ENCODE assay signal across 10 cellular contexts in genomic region chr1:59044535-59045121, GRCh38.
DNase-seq lines count a peak whose midpoint lies in the region; ATAC-seq and TF ChIP-seq lines count a peak whose summit lies in the region.
"Had no signal": no experiment of that assay in that cellular context is flagged by ENCODE, and none has a peak within 500 bp of the region (broad histone marks: within the 10 kb centered on the region; RNA-seq: fewer than 3 reads in every experiment).

No MANE protein-coding gene starts in this region.

- H3K9ac ChIP-seq in SK-N-SH (no peak overlapping the region), Loucy (ENCODE audit: low read depth, low read length, poor library complexity, severe bottlenecking) (no peak overlapping the region)

- peaks cover 12% of the 10 kb centered on the region for H3F3A ChIP-seq in SK-N-SH (replicated peaks; ENCODE audit: insufficient read depth)
- no peaks in the 10 kb centered on the region for H3F3A ChIP-seq in Loucy (ENCODE audit: low read depth)

- no peaks in the 10 kb centered on the region for H3K36me3 Mint-ChIP-seq in dendritic cell treated with granulocyte-macrophage colony-stimulating factor and Interleukin-4, amounts not matched to agents 40 ng/mL and 50 ng/mL, for 4 days (ENCODE audit: low read depth)

- H3K27ac Mint-ChIP-seq in dendritic cell treated with granulocyte-macrophage colony-stimulating factor and Interleukin-4, amounts not matched to agents 40 ng/mL and 50 ng/mL, for 4 days: peak overlapping the region; percentile 29

- H4K20me1 ChIP-seq in SK-N-SH (ENCODE audit: insufficient read depth): no peaks in the 10 kb centered on the region
- no peaks in the 10 kb centered on the region for H4K20me1 ChIP-seq in Loucy (ENCODE audit: insufficient read depth, low read length, poor library complexity, severe bottlenecking)

- 86% methylated on average over 2 of the region's 2 CpGs for WGBS in SK-N-SH (ENCODE audit: low lambda C conversion rate)
- 93 to 97% (median 94%) methylated on average over 2 of the region's 2 CpGs for WGBS in psoas muscle, 3 donors

- no peak for ATAC-seq in SK-N-SH treated with all-trans-retinoic acid at 6 μM for 48 hours
- ATAC-seq in psoas muscle: no peak
- ATAC-seq in HG02763 (IDR thresholded peaks at IDR 0.05; ENCODE audit: unreplicated experiment): no peak
- no peak for ATAC-seq in HG03521 (IDR thresholded peaks at IDR 0.05; ENCODE audit: unreplicated experiment)

- TF ChIP-seq EP300 in SK-N-SH (IDR thresholded peaks at IDR 0.05; ENCODE audit: borderline replicate concordance in 1 of 2, low read depth in 1 of 2, low read length in 1 of 2): no peak

- H3K4me3 ChIP-seq in SK-N-SH (ENCODE audit: low read depth in 2 of 2, low read length in 1 of 2) (no peak overlapping the region), Loucy (ENCODE audit: low read length, poor library complexity, severe bottlenecking) (no peak overlapping the region), psoas muscle (no peak overlapping the region)
- H3K4me3 ChIP-seq: thyroid gland had no signal

- H3K27me3 ChIP-seq in SK-N-SH (ENCODE audit: insufficient read depth) (no peaks in the 10 kb centered on the region), Loucy (ENCODE audit: insufficient read depth, low read length, poor library complexity, severe bottlenecking) (no peaks in the 10 kb centered on the region), psoas muscle (ENCODE audit: insufficient read depth in 3 of 3, low read length in 2 of 3) (no peaks in the 10 kb centered on the region)
- H3K27me3 ChIP-seq: thyroid gland had no signal

- peaks cover 0 to 4% of the 10 kb centered on the region in 2 experiments for H3K36me3 ChIP-seq in SK-N-SH (replicated peaks in 1 of 2; ENCODE audit: control insufficient read depth in 1 of 2, insufficient read depth in 2 of 2, low read length in 1 of 2)
- no peaks in the 10 kb centered on the region for H3K36me3 ChIP-seq in Loucy (ENCODE audit: insufficient read depth, low read length)
- H3K36me3 ChIP-seq in psoas muscle (ENCODE audit: insufficient read depth in 1 of 2, low read depth in 1 of 2): no peaks in the 10 kb centered on the region
- H3K36me3 ChIP-seq: thyroid gland had no signal

- H2AFZ ChIP-seq in SK-N-SH (ENCODE audit: low read depth) (no peak overlapping the region), Loucy (ENCODE audit: low read length) (no peak overlapping the region)

- CTCF ChIA-PET in SK-N-SH (lab: Yijun Ruan, JAX): interaction anchor here (0.7 kb wide), 1 partner anchor 654 kb away, joined by 3 read pairs; no protein-coding TSS in a partner anchor

- POLR2A ChIA-PET in SK-N-SH (lab: Yijun Ruan, JAX): no interaction called here

- H3K79me2 ChIP-seq in SK-N-SH (ENCODE audit: insufficient read depth) (no peaks in the 10 kb centered on the region), Loucy (ENCODE audit: insufficient read depth, low read length) (no peaks in the 10 kb centered on the region)

- no peak for TF ChIP-seq RAD21 in SK-N-SH (IDR thresholded peaks at IDR 0.05; ENCODE audit: low read length)

- no peaks in the 10 kb centered on the region for H3K9me3 Mint-ChIP-seq in dendritic cell treated with granulocyte-macrophage colony-stimulating factor and Interleukin-4, amounts not matched to agents 40 ng/mL and 50 ng/mL, for 4 days

- peaks cover 46% of the 10 kb centered on the region for H3K4me1 Mint-ChIP-seq in dendritic cell treated with granulocyte-macrophage colony-stimulating factor and Interleukin-4, amounts not matched to agents 40 ng/mL and 50 ng/mL, for 4 days (ENCODE audit: low read depth)

- H3K27me3 Mint-ChIP-seq in dendritic cell treated with granulocyte-macrophage colony-stimulating factor and Interleukin-4, amounts not matched to agents 40 ng/mL and 50 ng/mL, for 4 days: peaks cover 6% of the 10 kb centered on the region

- no peak overlapping the region for H3K4me3 Mint-ChIP-seq in dendritic cell treated with granulocyte-macrophage colony-stimulating factor and Interleukin-4, amounts not matched to agents 40 ng/mL and 50 ng/mL, for 4 days

- TF ChIP-seq CTCF in SK-N-SH (IDR thresholded peaks at IDR 0.05) (no peak), Loucy (conservative IDR thresholded peaks at IDR 0.05; ENCODE audit: low read length) (no peak), psoas muscle (IDR thresholded peaks at IDR 0.05) (no peak)

- DNase-seq in SK-N-SH (no peak), psoas muscle (no peak), cerebellar nuclear complex (lab: John Stamatoyannopoulos, UW) (no peak)

- peaks cover 8 to 28% of the 10 kb centered on the region in 2 experiments for H3K4me1 ChIP-seq in SK-N-SH (ENCODE audit: control insufficient read depth in 1 of 2, insufficient read depth in 2 of 2, low read depth in 1 of 2, low read length in 1 of 2)
- H3K4me1 ChIP-seq in Loucy (ENCODE audit: insufficient read depth, low read length, poor library complexity, severe bottlenecking): peaks cover 18% of the 10 kb centered on the region
- H3K4me1 ChIP-seq in psoas muscle: peaks cover 23% of the 10 kb centered on the region

- H3K4me2 ChIP-seq in SK-N-SH (peak overlapping the region; percentile 61), Loucy (ENCODE audit: low read depth, low read length, poor library complexity, severe bottlenecking) (peak overlapping the region; percentile 23)

- H3K27ac ChIP-seq in SK-N-SH (ENCODE audit: low read depth in 2 of 2, low read length in 1 of 2): peak overlapping the region in 1 of 2 experiments; percentile 80; a peak in 3 of 4 replicates
- H3K27ac ChIP-seq in psoas muscle: peak overlapping the region; percentile 66
- H3K27ac ChIP-seq: 22Rv1, thyroid gland had no signal

- H3K9me2 ChIP-seq in SK-N-SH (no peaks in the 10 kb centered on the region), Loucy (replicated peaks; ENCODE audit: low read depth, low read length) (no peaks in the 10 kb centered on the region)

- intact Hi-C loops in dendritic cell treated with granulocyte-macrophage colony-stimulating factor and Interleukin-4, amounts not matched to agents 40 ng/mL and 50 ng/mL, for 4 days (cut with micrococcal nuclease): no loop called here
- intact Hi-C loops in psoas muscle (cut with DNase I): no loop called here

- H3K9me3 ChIP-seq in SK-N-SH (no peaks in the 10 kb centered on the region), Loucy (ENCODE audit: insufficient read depth, low read depth, low read length) (no peaks in the 10 kb centered on the region), psoas muscle (no peaks in the 10 kb centered on the region)
- H3K9me3 ChIP-seq: thyroid gland had no signal

TF ChIP-seq in SK-N-SH, 30 proteins besides CTCF, POLR2A, EP300 and RAD21:
- TF ChIP-seq GATA2 (CRISPR knock-in tag; IDR thresholded peaks at IDR 0.05): no peak
- no peak for TF ChIP-seq RCOR1 (IDR thresholded peaks at IDR 0.05; ENCODE audit: low read length)
- no peak for TF ChIP-seq MEF2A (IDR thresholded peaks at IDR 0.05; ENCODE audit: borderline replicate concordance, low read depth)
- no peak for TF ChIP-seq FOXJ3 (CRISPR knock-in tag; IDR thresholded peaks at IDR 0.05)
- TF ChIP-seq MXI1 (IDR thresholded peaks at IDR 0.05; ENCODE audit: low read depth, low read length): no peak
- TF ChIP-seq MAX (IDR thresholded peaks at IDR 0.05; ENCODE audit: low read depth): no peak
TF ChIP-seq in SK-N-SH: peak in this region for 0.

TF ChIP-seq in SK-N-SH treated with all-trans-retinoic acid at 6 μM for 48 hours, 23 proteins besides CTCF, POLR2A, EP300 and RAD21:
- no peak for TF ChIP-seq ISL1 (CRISPR knock-in tag; IDR thresholded peaks at IDR 0.05)
- no peak for TF ChIP-seq ZNF8 (CRISPR knock-in tag; IDR thresholded peaks at IDR 0.05)
- no peak for TF ChIP-seq ZC3H10 (CRISPR knock-in tag; IDR thresholded peaks at IDR 0.05)
- TF ChIP-seq ZFP3 (CRISPR knock-in tag; IDR thresholded peaks at IDR 0.05): no peak
- no peak for TF ChIP-seq TSHZ2 (CRISPR knock-in tag; IDR thresholded peaks at IDR 0.05)
- TF ChIP-seq OSR1 (CRISPR knock-in tag; IDR thresholded peaks at IDR 0.05): no peak
- TF ChIP-seq, protein P1, sequence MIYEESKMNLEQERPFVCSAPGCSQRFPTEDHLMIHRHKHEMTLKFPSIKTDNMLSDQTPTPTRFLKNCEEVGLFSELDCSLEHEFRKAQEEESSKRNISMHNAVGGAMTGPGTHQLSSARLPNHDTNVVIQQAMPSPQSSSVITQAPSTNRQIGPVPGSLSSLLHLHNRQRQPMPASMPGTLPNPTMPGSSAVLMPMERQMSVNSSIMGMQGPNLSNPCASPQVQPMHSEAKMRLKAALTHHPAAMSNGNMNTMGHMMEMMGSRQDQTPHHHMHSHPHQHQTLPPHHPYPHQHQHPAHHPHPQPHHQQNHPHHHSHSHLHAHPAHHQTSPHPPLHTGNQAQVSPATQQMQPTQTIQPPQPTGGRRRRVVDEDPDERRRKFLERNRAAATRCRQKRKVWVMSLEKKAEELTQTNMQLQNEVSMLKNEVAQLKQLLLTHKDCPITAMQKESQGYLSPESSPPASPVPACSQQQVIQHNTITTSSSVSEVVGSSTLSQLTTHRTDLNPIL (CRISPR knock-in tag; IDR thresholded peaks at IDR 0.05; ENCODE audit: low read depth): no peak
- no peak for TF ChIP-seq TOX (CRISPR knock-in tag; IDR thresholded peaks at IDR 0.05; ENCODE audit: borderline replicate concordance)
- TF ChIP-seq ZNF70 (CRISPR knock-in tag; IDR thresholded peaks at IDR 0.05): no peak
- no peak for TF ChIP-seq SNAI2 (CRISPR knock-in tag; IDR thresholded peaks at IDR 0.05)
- TF ChIP-seq ESRRG (CRISPR knock-in tag; IDR thresholded peaks at IDR 0.05): no peak
- TF ChIP-seq CSDC2 (CRISPR knock-in tag; IDR thresholded peaks at IDR 0.05): no peak
